Comparison of ENCODE assay signal across 2 cellular contexts in the genomic region with DNA sequence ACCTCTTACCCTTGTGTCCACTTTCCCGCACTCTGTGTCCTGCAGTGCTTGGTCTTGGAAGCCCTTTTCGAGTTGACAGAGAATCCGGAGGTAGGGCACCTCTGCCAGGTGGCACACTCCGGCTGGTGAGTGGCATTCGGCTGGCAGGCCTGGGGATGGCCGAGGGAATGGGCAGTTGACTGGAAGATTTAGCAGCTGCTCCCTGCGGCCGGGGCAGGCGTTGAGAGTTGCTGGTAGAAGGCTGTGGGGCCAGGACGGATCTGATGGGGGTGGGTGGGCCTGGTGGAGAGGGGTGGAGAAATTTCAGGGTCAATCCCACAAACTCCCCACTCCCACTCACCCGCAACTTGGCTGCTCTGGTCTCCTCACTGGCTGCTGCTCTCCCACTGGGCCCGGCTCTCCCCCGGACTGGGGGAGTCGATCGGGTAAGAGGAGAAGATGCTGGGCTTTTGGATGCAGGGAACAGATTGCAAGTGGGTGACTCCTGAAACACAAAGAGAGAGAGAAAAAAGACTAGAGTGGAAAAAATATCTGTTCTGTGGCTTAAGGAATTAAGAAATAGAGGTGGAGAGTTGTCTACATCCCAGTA.
TF ChIP-seq lines count a peak whose summit lies in the region.

No MANE protein-coding gene starts in this region.

TF ChIP-seq in SK-N-SH, 30 proteins besides CTCF, POLR2A, EP300 and RAD21:
- TF ChIP-seq FOSL2 (IDR thresholded peaks at IDR 0.05; ENCODE audit: borderline replicate concordance, low read depth) (no peak), GATA2 (CRISPR knock-in tag; IDR thresholded peaks at IDR 0.05) (no peak), CHD2 (IDR thresholded peaks at IDR 0.05; ENCODE audit: low read length, partially characterized antibody) (no peak), RCOR1 (IDR thresholded peaks at IDR 0.05; ENCODE audit: low read length) (no peak), USF2 (IDR thresholded peaks at IDR 0.05; ENCODE audit: borderline replicate concordance, low read depth, low read length) (no peak)

TF ChIP-seq in SK-N-SH treated with all-trans-retinoic acid at 6 μM for 48 hours, 23 proteins besides CTCF, POLR2A, EP300 and RAD21:
- TF ChIP-seq ZC3H10 (CRISPR knock-in tag; IDR thresholded peaks at IDR 0.05): no peak
TF ChIP-seq in SK-N-SH treated with all-trans-retinoic acid at 6 μM for 48 hours: peak in this region for 0.
